Comparison of ENCODE assay signal across 14 cellular contexts in genomic region chr12:120242971-120243699, GRCh38. TPM values are rescaled to one million over a fixed set of nuclear protein-coding genes. Genes with fewer than 3 reads are reported as not detected.
DNase-seq lines count a peak whose midpoint lies in the region; ATAC-seq and TF ChIP-seq lines count a peak whose summit lies in the region.
"Had no signal": no experiment of that assay in that cellular context is flagged by ENCODE, and none has a peak within 500 bp of the region (broad histone marks: within the 10 kb centered on the region; RNA-seq: fewer than 3 reads in every experiment).

No MANE protein-coding gene starts in this region.

- no peak for TF ChIP-seq EP300 in sigmoid colon (IDR thresholded peaks at IDR 0.05)

- intact Hi-C loops in dendritic cell treated with granulocyte-macrophage colony-stimulating factor and Interleukin-4, amounts not matched to agents 40 ng/mL and 50 ng/mL, for 4 days (cut with micrococcal nuclease): no loop called here
- intact Hi-C loops in sigmoid colon (cut with DNase I): no loop called here

- H3K27ac ChIP-seq in sigmoid colon: peak overlapping the region in 1 of 4 donors; percentile 0

- no peak overlapping the region for H3K4me3 ChIP-seq in sigmoid colon
- H3K4me3 ChIP-seq: body of pancreas had no signal

- peaks cover 0 to 94% (median 83%) of the 10 kb centered on the region in 4 donors for H3K4me1 ChIP-seq in sigmoid colon

- DNase-seq in HFFc6 (no peak), NCI-H146 (lab: John Stamatoyannopoulos, UW) (no peak), sigmoid colon (no peak)
- DNase-seq: body of pancreas; CD8-positive, alpha-beta T cell; NCI-H1048; NCI-H526 treated with DMSO at 0.1 percent for 48 hours; stimulated activated CD4-positive, alpha-beta T cell treated with anti-CD3 and anti-CD28 coated beads, Interleukin-15, amount 100 ng/mL, for 24 hours had no signal

- no peak for TF ChIP-seq CTCF in HFFc6 (IDR thresholded peaks at IDR 0.05)
- TF ChIP-seq CTCF in nephron (IDR thresholded peaks at IDR 0.05; ENCODE audit: unreplicated experiment in 3 of 3): no peak
- TF ChIP-seq CTCF in sigmoid colon (IDR thresholded peaks at IDR 0.05): no peak

- H3K36me3 Mint-ChIP-seq in HFFc6 (ENCODE audit: low read depth) (peaks cover 14% of the 10 kb centered on the region), nephron (ENCODE audit: low read depth) (no peaks in the 10 kb centered on the region)
- H3K36me3 Mint-ChIP-seq in dendritic cell treated with granulocyte-macrophage colony-stimulating factor and Interleukin-4, amounts not matched to agents 40 ng/mL and 50 ng/mL, for 4 days (ENCODE audit: low read depth): peaks cover 45% of the 10 kb centered on the region

- peaks cover 83% of the 10 kb centered on the region for H3K4me1 Mint-ChIP-seq in HFFc6 (ENCODE audit: low read depth)
- H3K4me1 Mint-ChIP-seq in dendritic cell treated with granulocyte-macrophage colony-stimulating factor and Interleukin-4, amounts not matched to agents 40 ng/mL and 50 ng/mL, for 4 days (ENCODE audit: low read depth): peaks cover 80% of the 10 kb centered on the region
- H3K4me1 Mint-ChIP-seq in nephron: peaks cover 61% of the 10 kb centered on the region

- H3K27me3 ChIP-seq in sigmoid colon: no peaks in the 10 kb centered on the region
- H3K27me3 ChIP-seq: body of pancreas had no signal

- TF ChIP-seq POLR2A in sigmoid colon (IDR thresholded peaks at IDR 0.05): no peak

- no peak overlapping the region for H3K4me3 Mint-ChIP-seq in HFFc6
- no peak overlapping the region for H3K4me3 Mint-ChIP-seq in dendritic cell treated with granulocyte-macrophage colony-stimulating factor and Interleukin-4, amounts not matched to agents 40 ng/mL and 50 ng/mL, for 4 days
- no peak overlapping the region for H3K4me3 Mint-ChIP-seq in nephron
- H3K4me3 Mint-ChIP-seq: CD8-positive, alpha-beta T cell had no signal

- H3K27ac Mint-ChIP-seq in HFFc6 (peak overlapping the region; percentile 78), nephron (peak overlapping the region in 2 of 3 experiments; percentile 10 to 26)
- H3K27ac Mint-ChIP-seq in dendritic cell treated with granulocyte-macrophage colony-stimulating factor and Interleukin-4, amounts not matched to agents 40 ng/mL and 50 ng/mL, for 4 days: peak overlapping the region; percentile 37
- H3K27ac Mint-ChIP-seq: CD8-positive, alpha-beta T cell had no signal

- no peaks in the 10 kb centered on the region for H3K9me3 ChIP-seq in sigmoid colon
- H3K9me3 ChIP-seq: body of pancreas had no signal

- no peaks in the 10 kb centered on the region for H3K36me3 ChIP-seq in sigmoid colon

- no peak for ATAC-seq in HG02938 (IDR thresholded peaks at IDR 0.05; ENCODE audit: unreplicated experiment)
- ATAC-seq: body of pancreas; CD8-positive, alpha-beta T cell had no signal

- 77 to 89% methylated on average over 8 of the region's 8 CpGs for WGBS in sigmoid colon, 2 donors

- H3K9me3 Mint-ChIP-seq in HFFc6: no peaks in the 10 kb centered on the region
- no peaks in the 10 kb centered on the region for H3K9me3 Mint-ChIP-seq in dendritic cell treated with granulocyte-macrophage colony-stimulating factor and Interleukin-4, amounts not matched to agents 40 ng/mL and 50 ng/mL, for 4 days
- no peaks in the 10 kb centered on the region for H3K9me3 Mint-ChIP-seq in nephron
- H3K9me3 Mint-ChIP-seq: CD8-positive, alpha-beta T cell had no signal

- H3K27me3 Mint-ChIP-seq in HFFc6 (ENCODE audit: insufficient read depth) (peaks cover 2% of the 10 kb centered on the region), nephron (ENCODE audit: low read depth) (no peaks in the 10 kb centered on the region)
- no peaks in the 10 kb centered on the region for H3K27me3 Mint-ChIP-seq in dendritic cell treated with granulocyte-macrophage colony-stimulating factor and Interleukin-4, amounts not matched to agents 40 ng/mL and 50 ng/mL, for 4 days

RNA-seq across cellular contexts. Expression of gene PXN, which starts 22.4 kb away (rescaled TPM):
- total RNA-seq in HFFc6 (2021; fragmentation: NEBNext Ultra II Directional; extraction: Animal tissue kit (Norgen Biotek cat#: 25700)): 100 to 1,000 TPM; 219 to 290 (median 253) TPM
- total RNA-seq in sigmoid colon: 100 to 1,000 TPM in 1 of 4 donors, 10 to 100 TPM in 3; 41.0 to 127 (median 42.7) TPM
- 100 to 1,000 TPM in 2 of 3 donors, 10 to 100 TPM in 1; 79.3 to 111 (median 101) TPM for polyA plus RNA-seq in sigmoid colon

RNA-seq across cellular contexts. Expression of gene RPLP0, which starts 42.2 kb away (rescaled TPM):
- total RNA-seq in HFFc6 (2021; fragmentation: NEBNext Ultra II Directional; extraction: Animal tissue kit (Norgen Biotek cat#: 25700)): 1,000 to 10,000 TPM; 2,131 to 2,494 (median 2,241) TPM
- 1,000 to 10,000 TPM; 2,593 to 3,468 (median 2,960) TPM for total RNA-seq in sigmoid colon
- polyA plus RNA-seq in sigmoid colon: 1,000 to 10,000 TPM; 3,521 to 5,499 (median 3,713) TPM

RNA-seq across cellular contexts. Expression of gene RNU4-2, which starts 48.6 kb away (rescaled TPM):
- 1,000 to 10,000 TPM in 5 of 6 experiments, 100 to 1,000 TPM in 1; 743 to 2,047 (median 1,452) TPM for total RNA-seq in HFFc6 (2021; fragmentation: NEBNext Ultra II Directional; extraction: Animal tissue kit (Norgen Biotek cat#: 25700))
- total RNA-seq in sigmoid colon: under 1 TPM; under 0.01 TPM
- not detected for polyA plus RNA-seq in sigmoid colon
- total RNA-seq: HT1080, myocyte had no signal
- polyA plus RNA-seq: esophagus had no signal

RNA-seq across cellular contexts. Expression of gene GCN1, which starts 48.6 kb away (rescaled TPM):
- 100 to 1,000 TPM in 1 of 6 experiments, 10 to 100 TPM in 5; 76.5 to 102 (median 83.1) TPM for total RNA-seq in HFFc6 (2021; fragmentation: NEBNext Ultra II Directional; extraction: Animal tissue kit (Norgen Biotek cat#: 25700))
- 10 to 100 TPM; 30.3 to 70.3 (median 40.4) TPM for total RNA-seq in sigmoid colon
- 10 to 100 TPM in 2 of 3 donors, 1 to 10 TPM in 1; 9.2 to 43.3 (median 18.0) TPM for polyA plus RNA-seq in sigmoid colon

RNA-seq across cellular contexts. Expression of gene RNU4-1, which starts 49.9 kb away (rescaled TPM):
- total RNA-seq in HFFc6 (2021; fragmentation: NEBNext Ultra II Directional; extraction: Animal tissue kit (Norgen Biotek cat#: 25700)): 1,000 to 10,000 TPM in 4 of 6 experiments, 100 to 1,000 TPM in 2; 766 to 1,512 (median 1,200) TPM
- under 1 TPM in 3 of 4 donors, not detected in 1; under 0.01 TPM for total RNA-seq in sigmoid colon
- polyA plus RNA-seq in sigmoid colon: not detected
- total RNA-seq: HT1080, myocyte had no signal
- polyA plus RNA-seq: esophagus had no signal

Comparison
In these comparisons a context has a peak if more than half of its experiments do, and no peak if none do; other contexts are left out.
1. H3K27ac Mint-ChIP-seq: peak in every context shown above with its lines; median percentile 78 in HFFc6; 37 in dendritic cell treated with granulocyte-macrophage colony-stimulating factor and Interleukin-4, amounts not matched to agents 40 ng/mL and 50 ng/mL, for 4 days; 18 in nephron.
2. RNA of gene RNU4-2, which starts 48.6 kb away (total RNA-seq): 743 to 2,047 TPM in HFFc6; under 0.01 TPM in sigmoid colon; every median in the first group is over 100 times any median in the second.